ENCODE assay signal across 1 cellular context in the genomic region with DNA sequence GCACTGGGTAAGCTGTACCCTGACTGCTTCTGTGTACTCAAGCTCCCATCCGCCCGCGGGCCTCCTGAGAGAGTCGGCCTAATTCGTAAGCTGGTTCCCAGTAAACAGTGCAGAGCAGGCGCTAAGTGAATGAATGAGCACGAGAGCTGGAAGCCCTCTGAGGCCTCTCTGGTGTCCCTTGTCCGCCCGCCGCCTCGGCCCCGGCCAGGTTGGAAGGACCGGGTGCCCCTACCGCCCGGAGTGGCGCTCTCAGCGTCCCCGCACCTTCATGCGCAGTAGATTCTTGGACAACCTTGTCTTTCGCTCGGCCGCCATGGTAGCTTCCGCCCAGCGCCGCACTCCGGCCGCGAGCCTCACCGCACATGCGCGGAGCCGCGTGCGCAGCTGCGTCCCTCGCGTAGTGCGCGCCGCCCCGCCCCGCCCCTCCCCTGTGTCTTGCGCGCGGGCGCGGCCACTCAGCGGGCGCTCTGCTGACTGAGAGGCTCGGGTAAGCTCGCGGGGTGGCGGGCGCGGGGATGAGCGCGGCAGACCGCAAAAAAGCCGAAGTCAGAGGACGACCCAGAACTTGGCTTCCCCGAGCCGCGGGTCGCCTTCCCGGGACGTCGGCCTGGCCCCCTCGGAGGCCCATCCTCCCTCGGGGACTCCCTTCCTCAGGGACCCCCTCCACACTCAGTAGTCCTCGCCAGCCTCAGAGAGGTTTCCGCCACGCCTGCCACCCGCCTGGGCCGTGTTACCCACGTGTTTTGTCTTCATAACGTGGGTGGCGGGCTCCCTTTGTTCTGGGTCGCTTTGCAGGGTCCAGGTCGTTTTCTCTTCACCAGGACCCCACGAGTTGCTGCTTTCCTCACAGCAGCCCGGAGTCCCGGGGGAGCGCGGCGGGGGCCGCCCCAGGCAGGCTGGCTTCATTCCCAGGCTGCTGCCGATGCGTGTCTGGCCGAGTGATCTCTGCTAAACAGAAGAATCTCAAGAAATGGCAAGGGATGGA.
TF ChIP-seq lines count a peak whose summit lies in the region.

A gene with protein sequence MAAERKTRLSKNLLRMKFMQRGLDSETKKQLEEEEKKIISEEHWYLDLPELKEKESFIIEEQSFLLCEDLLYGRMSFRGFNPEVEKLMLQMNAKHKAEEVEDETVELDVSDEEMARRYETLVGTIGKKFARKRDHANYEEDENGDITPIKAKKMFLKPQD (minus strand): TSS at position 364 of the 985 bp plus-strand sequence. CDS start 49 bp downstream, at position 315.

TF ChIP-seq in K562, 482 proteins besides CTCF, POLR2A, EP300 and RAD21 (continued from another document and continues in another):
- no peak for TF ChIP-seq ELF2 (CRISPR knock-in tag; IDR thresholded peaks at IDR 0.05)
- TF ChIP-seq, protein P1, sequence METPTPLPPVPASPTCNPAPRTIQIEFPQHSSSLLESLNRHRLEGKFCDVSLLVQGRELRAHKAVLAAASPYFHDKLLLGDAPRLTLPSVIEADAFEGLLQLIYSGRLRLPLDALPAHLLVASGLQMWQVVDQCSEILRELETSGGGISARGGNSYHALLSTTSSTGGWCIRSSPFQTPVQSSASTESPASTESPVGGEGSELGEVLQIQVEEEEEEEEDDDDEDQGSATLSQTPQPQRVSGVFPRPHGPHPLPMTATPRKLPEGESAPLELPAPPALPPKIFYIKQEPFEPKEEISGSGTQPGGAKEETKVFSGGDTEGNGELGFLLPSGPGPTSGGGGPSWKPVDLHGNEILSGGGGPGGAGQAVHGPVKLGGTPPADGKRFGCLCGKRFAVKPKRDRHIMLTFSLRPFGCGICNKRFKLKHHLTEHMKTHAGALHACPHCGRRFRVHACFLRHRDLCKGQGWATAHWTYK (CRISPR knock-in tag; IDR thresholded peaks at IDR 0.05), result 0 out of 2 replicates have a peak, but pooled peaks have one; percentile 32
- TF ChIP-seq ZNF707 (CRISPR knock-in tag; conservative IDR thresholded peaks at IDR 0.05), result no peak
- peak; percentile 89 for TF ChIP-seq PHF20 (IDR thresholded peaks at IDR 0.05; ENCODE audit: partially characterized antibody)
- TF ChIP-seq, protein P2, sequence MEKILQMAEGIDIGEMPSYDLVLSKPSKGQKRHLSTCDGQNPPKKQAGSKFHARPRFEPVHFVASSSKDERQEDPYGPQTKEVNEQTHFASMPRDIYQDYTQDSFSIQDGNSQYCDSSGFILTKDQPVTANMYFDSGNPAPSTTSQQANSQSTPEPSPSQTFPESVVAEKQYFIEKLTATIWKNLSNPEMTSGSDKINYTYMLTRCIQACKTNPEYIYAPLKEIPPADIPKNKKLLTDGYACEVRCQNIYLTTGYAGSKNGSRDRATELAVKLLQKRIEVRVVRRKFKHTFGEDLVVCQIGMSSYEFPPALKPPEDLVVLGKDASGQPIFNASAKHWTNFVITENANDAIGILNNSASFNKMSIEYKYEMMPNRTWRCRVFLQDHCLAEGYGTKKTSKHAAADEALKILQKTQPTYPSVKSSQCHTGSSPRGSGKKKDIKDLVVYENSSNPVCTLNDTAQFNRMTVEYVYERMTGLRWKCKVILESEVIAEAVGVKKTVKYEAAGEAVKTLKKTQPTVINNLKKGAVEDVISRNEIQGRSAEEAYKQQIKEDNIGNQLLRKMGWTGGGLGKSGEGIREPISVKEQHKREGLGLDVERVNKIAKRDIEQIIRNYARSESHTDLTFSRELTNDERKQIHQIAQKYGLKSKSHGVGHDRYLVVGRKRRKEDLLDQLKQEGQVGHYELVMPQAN (IDR thresholded peaks at IDR 0.05; ENCODE audit: borderline replicate concordance), result peak; percentile 89
- TF ChIP-seq, protein P3, sequence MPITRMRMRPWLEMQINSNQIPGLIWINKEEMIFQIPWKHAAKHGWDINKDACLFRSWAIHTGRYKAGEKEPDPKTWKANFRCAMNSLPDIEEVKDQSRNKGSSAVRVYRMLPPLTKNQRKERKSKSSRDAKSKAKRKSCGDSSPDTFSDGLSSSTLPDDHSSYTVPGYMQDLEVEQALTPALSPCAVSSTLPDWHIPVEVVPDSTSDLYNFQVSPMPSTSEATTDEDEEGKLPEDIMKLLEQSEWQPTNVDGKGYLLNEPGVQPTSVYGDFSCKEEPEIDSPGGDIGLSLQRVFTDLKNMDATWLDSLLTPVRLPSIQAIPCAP (CRISPR knock-in tag; IDR thresholded peaks at IDR 0.05; ENCODE audit: borderline replicate concordance), result no peak
- TF ChIP-seq ZNF830 (CRISPR knock-in tag; IDR thresholded peaks at IDR 0.05), result 0 out of 2 replicates have a peak, but pooled peaks have one; percentile 33
- TF ChIP-seq RFX5 (IDR thresholded peaks at IDR 0.05; ENCODE audit: low read depth, low read length), result no peak
- TF ChIP-seq, protein P4, sequence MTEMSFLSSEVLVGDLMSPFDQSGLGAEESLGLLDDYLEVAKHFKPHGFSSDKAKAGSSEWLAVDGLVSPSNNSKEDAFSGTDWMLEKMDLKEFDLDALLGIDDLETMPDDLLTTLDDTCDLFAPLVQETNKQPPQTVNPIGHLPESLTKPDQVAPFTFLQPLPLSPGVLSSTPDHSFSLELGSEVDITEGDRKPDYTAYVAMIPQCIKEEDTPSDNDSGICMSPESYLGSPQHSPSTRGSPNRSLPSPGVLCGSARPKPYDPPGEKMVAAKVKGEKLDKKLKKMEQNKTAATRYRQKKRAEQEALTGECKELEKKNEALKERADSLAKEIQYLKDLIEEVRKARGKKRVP (CRISPR knock-in tag; IDR thresholded peaks at IDR 0.05), result no peak
- peak; percentile 97 for TF ChIP-seq SNIP1 (IDR thresholded peaks at IDR 0.05; ENCODE audit: low read depth)
- TF ChIP-seq, protein P5, sequence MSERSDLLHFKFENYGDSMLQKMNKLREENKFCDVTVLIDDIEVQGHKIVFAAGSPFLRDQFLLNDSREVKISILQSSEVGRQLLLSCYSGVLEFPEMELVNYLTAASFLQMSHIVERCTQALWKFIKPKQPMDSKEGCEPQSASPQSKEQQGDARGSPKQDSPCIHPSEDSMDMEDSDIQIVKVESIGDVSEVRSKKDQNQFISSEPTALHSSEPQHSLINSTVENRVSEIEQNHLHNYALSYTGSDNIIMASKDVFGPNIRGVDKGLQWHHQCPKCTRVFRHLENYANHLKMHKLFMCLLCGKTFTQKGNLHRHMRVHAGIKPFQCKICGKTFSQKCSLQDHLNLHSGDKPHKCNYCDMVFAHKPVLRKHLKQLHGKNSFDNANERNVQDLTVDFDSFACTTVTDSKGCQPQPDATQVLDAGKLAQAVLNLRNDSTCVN (CRISPR knock-in tag; IDR thresholded peaks at IDR 0.05), result no peak
- no peak for TF ChIP-seq NCOR1 (IDR thresholded peaks at IDR 0.05)
- no peak for TF ChIP-seq MCM3 (IDR thresholded peaks at IDR 0.05)
- TF ChIP-seq, protein P6, sequence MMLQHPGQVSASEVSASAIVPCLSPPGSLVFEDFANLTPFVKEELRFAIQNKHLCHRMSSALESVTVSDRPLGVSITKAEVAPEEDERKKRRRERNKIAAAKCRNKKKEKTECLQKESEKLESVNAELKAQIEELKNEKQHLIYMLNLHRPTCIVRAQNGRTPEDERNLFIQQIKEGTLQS (IDR thresholded peaks at IDR 0.05), result no peak
- TF ChIP-seq, protein P6 (CRISPR knock-in tag; conservative IDR thresholded peaks at IDR 0.05), result peak; percentile 73; the same call in 1 of the 2 replicates
- no peak for TF ChIP-seq HOXB6 (CRISPR knock-in tag; IDR thresholded peaks at IDR 0.05; ENCODE audit: borderline replicate concordance)
- no peak for TF ChIP-seq NCOA4 (IDR thresholded peaks at IDR 0.05; ENCODE audit: partially characterized antibody)
- TF ChIP-seq POLR3G (IDR thresholded peaks at IDR 0.05; ENCODE audit: extremely low read depth, insufficient read length, insufficient replicate concordance), result no peak
- TF ChIP-seq, protein P7, sequence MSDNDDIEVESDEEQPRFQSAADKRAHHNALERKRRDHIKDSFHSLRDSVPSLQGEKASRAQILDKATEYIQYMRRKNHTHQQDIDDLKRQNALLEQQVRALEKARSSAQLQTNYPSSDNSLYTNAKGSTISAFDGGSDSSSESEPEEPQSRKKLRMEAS (CRISPR knock-in tag; IDR thresholded peaks at IDR 0.05), result peak; percentile 95
- no peak for TF ChIP-seq TARDBP (IDR thresholded peaks at IDR 0.05)
- TF ChIP-seq MTA1 (IDR thresholded peaks at IDR 0.05; ENCODE audit: borderline replicate concordance), result no peak
- TF ChIP-seq, protein P8, sequence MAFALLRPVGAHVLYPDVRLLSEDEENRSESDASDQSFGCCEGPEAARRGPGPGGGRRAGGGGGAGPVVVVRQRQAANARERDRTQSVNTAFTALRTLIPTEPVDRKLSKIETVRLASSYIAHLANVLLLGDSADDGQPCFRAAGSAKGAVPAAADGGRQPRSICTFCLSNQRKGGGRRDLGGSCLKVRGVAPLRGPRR (CRISPR knock-in tag; IDR thresholded peaks at IDR 0.05), result no peak
- no peak for TF ChIP-seq FOXJ3 (CRISPR knock-in tag; IDR thresholded peaks at IDR 0.05)
- TF ChIP-seq MEIS2 (IDR thresholded peaks at IDR 0.05; ENCODE audit: partially characterized antibody), result peak; percentile 90
- TF ChIP-seq ZNF282 (CRISPR knock-in tag; IDR thresholded peaks at IDR 0.05), result peak; percentile 78; the same call in 1 of the 2 replicates
- no peak for TF ChIP-seq SRSF9 (IDR thresholded peaks at IDR 0.05; ENCODE audit: borderline replicate concordance, low read depth, low read length)
- TF ChIP-seq TAF9B (IDR thresholded peaks at IDR 0.05; ENCODE audit: partially characterized antibody), result peak; percentile 22
- peak in 1 of 2 experiments; percentile 94; a peak in 2 of 4 replicates for TF ChIP-seq HDAC1 (IDR thresholded peaks at IDR 0.05)
- TF ChIP-seq CREM (IDR thresholded peaks at IDR 0.05; ENCODE audit: low read depth), result peak; percentile 58; the same call in 1 of the 2 replicates
- TF ChIP-seq ETS2 (tag; IDR thresholded peaks at IDR 0.05; ENCODE audit: borderline replicate concordance, poor library complexity, severe bottlenecking), result no peak
- no peak for TF ChIP-seq ATF1 (CRISPR knock-in tag; IDR thresholded peaks at IDR 0.05)
- TF ChIP-seq ATF1 (tag; IDR thresholded peaks at IDR 0.05), result peak; percentile 88
- TF ChIP-seq, protein P9, sequence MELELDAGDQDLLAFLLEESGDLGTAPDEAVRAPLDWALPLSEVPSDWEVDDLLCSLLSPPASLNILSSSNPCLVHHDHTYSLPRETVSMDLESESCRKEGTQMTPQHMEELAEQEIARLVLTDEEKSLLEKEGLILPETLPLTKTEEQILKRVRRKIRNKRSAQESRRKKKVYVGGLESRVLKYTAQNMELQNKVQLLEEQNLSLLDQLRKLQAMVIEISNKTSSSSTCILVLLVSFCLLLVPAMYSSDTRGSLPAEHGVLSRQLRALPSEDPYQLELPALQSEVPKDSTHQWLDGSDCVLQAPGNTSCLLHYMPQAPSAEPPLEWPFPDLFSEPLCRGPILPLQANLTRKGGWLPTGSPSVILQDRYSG (tag; conservative IDR thresholded peaks at IDR 0.05; ENCODE audit: low read depth), result no peak; the same call in 1 of the 2 replicates
- TF ChIP-seq, protein P10, sequence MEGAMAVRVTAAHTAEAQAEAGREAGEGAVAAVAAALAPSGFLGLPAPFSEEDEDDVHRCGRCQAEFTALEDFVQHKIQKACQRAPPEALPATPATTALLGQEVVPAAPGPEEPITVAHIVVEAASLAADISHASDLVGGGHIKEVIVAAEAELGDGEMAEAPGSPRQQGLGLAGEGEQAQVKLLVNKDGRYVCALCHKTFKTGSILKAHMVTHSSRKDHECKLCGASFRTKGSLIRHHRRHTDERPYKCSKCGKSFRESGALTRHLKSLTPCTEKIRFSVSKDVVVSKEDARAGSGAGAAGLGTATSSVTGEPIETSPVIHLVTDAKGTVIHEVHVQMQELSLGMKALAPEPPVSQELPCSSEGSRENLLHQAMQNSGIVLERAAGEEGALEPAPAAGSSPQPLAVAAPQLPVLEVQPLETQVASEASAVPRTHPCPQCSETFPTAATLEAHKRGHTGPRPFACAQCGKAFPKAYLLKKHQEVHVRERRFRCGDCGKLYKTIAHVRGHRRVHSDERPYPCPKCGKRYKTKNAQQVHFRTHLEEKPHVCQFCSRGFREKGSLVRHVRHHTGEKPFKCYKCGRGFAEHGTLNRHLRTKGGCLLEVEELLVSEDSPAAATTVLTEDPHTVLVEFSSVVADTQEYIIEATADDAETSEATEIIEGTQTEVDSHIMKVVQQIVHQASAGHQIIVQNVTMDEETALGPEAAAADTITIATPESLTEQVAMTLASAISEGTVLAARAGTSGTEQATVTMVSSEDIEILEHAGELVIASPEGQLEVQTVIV (CRISPR knock-in tag; IDR thresholded peaks at IDR 0.05; ENCODE audit: borderline replicate concordance), result no peak
- TF ChIP-seq SP1 (CRISPR knock-in tag; IDR thresholded peaks at IDR 0.05), result peak; percentile 52
- TF ChIP-seq KDM4B (IDR thresholded peaks at IDR 0.05; ENCODE audit: borderline replicate concordance in 2 of 2, low read depth in 1 of 2), result peak in 1 of 2 experiments; percentile 68; a peak in 1 of 4 replicates
- TF ChIP-seq HNRNPK (IDR thresholded peaks at IDR 0.05; ENCODE audit: low read depth, low read length, poor library complexity, severe bottlenecking), result no peak
- TF ChIP-seq, protein P11, sequence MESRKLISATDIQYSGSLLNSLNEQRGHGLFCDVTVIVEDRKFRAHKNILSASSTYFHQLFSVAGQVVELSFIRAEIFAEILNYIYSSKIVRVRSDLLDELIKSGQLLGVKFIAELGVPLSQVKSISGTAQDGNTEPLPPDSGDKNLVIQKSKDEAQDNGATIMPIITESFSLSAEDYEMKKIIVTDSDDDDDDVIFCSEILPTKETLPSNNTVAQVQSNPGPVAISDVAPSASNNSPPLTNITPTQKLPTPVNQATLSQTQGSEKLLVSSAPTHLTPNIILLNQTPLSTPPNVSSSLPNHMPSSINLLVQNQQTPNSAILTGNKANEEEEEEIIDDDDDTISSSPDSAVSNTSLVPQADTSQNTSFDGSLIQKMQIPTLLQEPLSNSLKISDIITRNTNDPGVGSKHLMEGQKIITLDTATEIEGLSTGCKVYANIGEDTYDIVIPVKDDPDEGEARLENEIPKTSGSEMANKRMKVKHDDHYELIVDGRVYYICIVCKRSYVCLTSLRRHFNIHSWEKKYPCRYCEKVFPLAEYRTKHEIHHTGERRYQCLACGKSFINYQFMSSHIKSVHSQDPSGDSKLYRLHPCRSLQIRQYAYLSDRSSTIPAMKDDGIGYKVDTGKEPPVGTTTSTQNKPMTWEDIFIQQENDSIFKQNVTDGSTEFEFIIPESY (CRISPR knock-in tag; IDR thresholded peaks at IDR 0.05), result peak; percentile 71
- TF ChIP-seq ZFX (CRISPR knock-in tag; IDR thresholded peaks at IDR 0.05), result peak; percentile 85
- TF ChIP-seq SMAD2 (IDR thresholded peaks at IDR 0.05; ENCODE audit: low read depth, low read length), result no peak
- TF ChIP-seq, protein P12, sequence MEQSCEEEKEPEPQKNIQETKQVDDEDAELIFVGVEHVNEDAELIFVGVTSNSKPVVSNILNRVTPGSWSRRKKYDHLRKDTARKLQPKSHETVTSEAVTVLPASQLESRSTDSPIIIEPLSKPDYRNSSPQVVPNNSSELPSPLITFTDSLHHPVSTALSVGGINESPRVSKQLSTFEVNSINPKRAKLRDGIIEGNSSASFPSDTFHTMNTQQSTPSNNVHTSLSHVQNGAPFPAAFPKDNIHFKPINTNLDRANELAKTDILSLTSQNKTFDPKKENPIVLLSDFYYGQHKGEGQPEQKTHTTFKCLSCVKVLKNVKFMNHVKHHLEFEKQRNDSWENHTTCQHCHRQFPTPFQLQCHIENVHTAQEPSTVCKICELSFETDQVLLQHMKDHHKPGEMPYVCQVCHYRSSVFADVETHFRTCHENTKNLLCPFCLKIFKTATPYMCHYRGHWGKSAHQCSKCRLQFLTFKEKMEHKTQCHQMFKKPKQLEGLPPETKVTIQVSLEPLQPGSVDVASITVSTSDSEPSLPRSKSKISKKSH (CRISPR knock-in tag; IDR thresholded peaks at IDR 0.05), result no peak
- peak in 1 of 2 experiments; percentile 71; a peak in 1 of 4 replicates for TF ChIP-seq FOXA3 (CRISPR knock-in tag; conservative IDR thresholded peaks at IDR 0.05 in 1 of 2, IDR thresholded peaks at IDR 0.05 in 1 of 2)
